9 cellular contexts compared by ENCODE assay signal in the genomic region with DNA sequence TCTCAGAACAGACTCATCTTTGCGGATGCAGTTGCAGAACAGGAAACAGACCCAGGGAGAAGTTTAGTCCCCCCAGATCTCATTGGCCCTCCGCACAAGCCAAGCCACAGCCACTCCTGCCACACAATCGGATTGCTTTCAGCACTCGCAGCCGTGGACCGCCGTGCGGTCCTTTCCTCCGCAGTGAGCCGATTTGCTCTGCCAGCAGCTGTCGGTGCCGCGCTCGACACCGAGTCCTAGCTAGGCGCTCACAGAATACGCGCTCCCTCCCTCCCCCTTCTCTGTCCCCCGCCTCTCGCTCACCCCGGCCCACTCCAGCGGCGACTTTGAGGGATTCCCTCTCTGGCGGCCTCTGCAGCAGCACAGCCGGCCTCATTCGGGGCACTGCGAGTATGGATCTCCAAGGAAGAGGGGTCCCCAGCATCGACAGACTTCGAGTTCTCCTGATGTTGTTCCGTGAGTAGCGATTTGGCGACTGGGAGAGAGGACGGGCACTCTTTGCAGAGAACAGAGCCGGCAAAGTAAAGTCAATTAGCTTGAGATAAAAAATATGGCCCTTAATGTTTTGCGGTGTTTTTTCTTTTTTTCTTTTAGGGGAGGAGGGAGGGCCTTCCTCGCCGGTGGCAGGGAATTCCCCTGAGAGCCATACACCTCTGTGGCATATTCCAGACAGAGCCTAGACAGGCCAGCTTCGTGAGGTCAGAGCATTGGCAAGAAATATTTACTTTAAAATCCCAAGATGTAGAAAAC. TPM values are rescaled to one million over a fixed set of nuclear protein-coding genes. Genes with fewer than 3 reads are reported as not detected.
A peak's percentile ranks its signal among the peaks of the same experiment; 100 is the strongest.
DNase-seq lines count a peak whose midpoint lies in the region; ATAC-seq, FAIRE-seq and TF ChIP-seq lines count a peak whose summit lies in the region.
"Had no signal": no experiment of that assay in that cellular context is flagged by ENCODE, and none has a peak within 500 bp of the region (broad histone marks: within the 10 kb centered on the region; RNA-seq: fewer than 3 reads in every experiment).

A gene with protein sequence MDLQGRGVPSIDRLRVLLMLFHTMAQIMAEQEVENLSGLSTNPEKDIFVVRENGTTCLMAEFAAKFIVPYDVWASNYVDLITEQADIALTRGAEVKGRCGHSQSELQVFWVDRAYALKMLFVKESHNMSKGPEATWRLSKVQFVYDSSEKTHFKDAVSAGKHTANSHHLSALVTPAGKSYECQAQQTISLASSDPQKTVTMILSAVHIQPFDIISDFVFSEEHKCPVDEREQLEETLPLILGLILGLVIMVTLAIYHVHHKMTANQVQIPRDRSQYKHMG (plus strand): TSS at position 130 of the 750 bp plus-strand sequence. CDS start 263 bp downstream, at position 393.

- H3K14ac ChIP-seq in IMR-90 (replicated peaks; ENCODE audit: low read depth, low read length), result no peak within 1 kb of the TSS

- no peak within 1 kb of the TSS for H2AK5ac ChIP-seq in IMR-90 (ENCODE audit: low read depth, low read length)

- no peaks in the 10 kb centered on the region for H3K79me2 ChIP-seq in astrocyte (ENCODE audit: insufficient read depth, low read length)

- H2AFZ ChIP-seq in IMR-90 (replicated peaks; ENCODE audit: low read length, poor library complexity) (peak within 1 kb of the TSS; percentile 28), astrocyte (ENCODE audit: low read depth, low read length) (no peak within 1 kb of the TSS)

- H3K27ac Mint-ChIP-seq in astrocyte (ENCODE audit: unreplicated experiment), result no peak within 1 kb of the TSS

- no peak for TF ChIP-seq EP300 in A549 (IDR thresholded peaks at IDR 0.05)

- no peak within 1 kb of the TSS for H3K23ac ChIP-seq in IMR-90 (ENCODE audit: low read depth, low read length)

- H2AK9ac ChIP-seq in IMR-90 (replicated peaks; ENCODE audit: low read depth, low read length, poor library complexity), result no peak within 1 kb of the TSS

- no peak within 1 kb of the TSS for H4K8ac ChIP-seq in IMR-90 (ENCODE audit: low read depth in 2 of 2, low read length in 2 of 2)

- peaks cover 61% of the 10 kb centered on the region for H3K27me3 ChIP-seq in IMR-90 (ENCODE audit: control insufficient read depth, insufficient read depth, low read length)
- H3K27me3 ChIP-seq in astrocyte (ENCODE audit: insufficient read depth, low read length), result peaks cover 54% of the 10 kb centered on the region

- WGBS in A549 (ENCODE audit: missing lambda C conversion rate), result 63% methylated on average over 32 of the region's 38 CpGs
- WGBS in IMR-90 (ENCODE audit: extremely low coverage in 2 of 2, insufficient read length in 1 of 2), 2 experiments, result 2% methylated on average over 16 of the region's 38 CpGs; no CpG with 5 or more reads in 1 of the 2 experiments

- CTCF ChIA-PET in A549 (lab: Yijun Ruan, JAX) (interaction anchor here (2.4 kb wide), 1 partner anchor 95 kb away, joined by 9 read pairs; no protein-coding TSS in a partner anchor), IMR-90 (lab: Yijun Ruan, JAX) (interaction anchor here (1.1 kb wide), 1 partner anchor 10 kb away, joined by 3 read pairs; no protein-coding TSS in a partner anchor)

- H3K27me3 Mint-ChIP-seq in astrocyte (ENCODE audit: low read depth, unreplicated experiment), result peaks cover 47% of the 10 kb centered on the region

- dilution Hi-C loops in IMR-90 (cut with HindIII; ENCODE audit: low sequenced_read_pairs, unreplicated experiment), result no loop called here

- TF ChIP-seq POLR2A in A549 (IDR thresholded peaks at IDR 0.05; ENCODE audit: low read length) (no peak), IMR-90 (IDR thresholded peaks at IDR 0.05; ENCODE audit: low read depth, low read length) (no peak)

- H3K9me3 Mint-ChIP-seq in astrocyte (ENCODE audit: unreplicated experiment), result peaks cover 3% of the 10 kb centered on the region

- peak within 1 kb of the TSS; percentile 79 for H3K4me3 Mint-ChIP-seq in astrocyte (ENCODE audit: unreplicated experiment)

- no TSS peak for BruUV-seq in IMR-90 (replicated peaks; lab: Mats Ljungman, UMichigan)

- H3K9me3 ChIP-seq in A549 (no peaks in the 10 kb centered on the region), IMR-90 (ENCODE audit: control insufficient read depth, insufficient read depth, low read length) (peaks cover 3% of the 10 kb centered on the region; the same call in 1 of the 2 replicates), astrocyte (ENCODE audit: insufficient read depth, low read depth, low read length) (no peaks in the 10 kb centered on the region)

- no peak within 1 kb of the TSS for H2BK5ac ChIP-seq in IMR-90 (ENCODE audit: low read depth, low read length, poor library complexity, severe bottlenecking)

- H3K79me1 ChIP-seq in IMR-90 (ENCODE audit: low read depth in 1 of 2, low read length in 2 of 2), result no peaks in the 10 kb centered on the region

- no peak within 1 kb of the TSS for H2BK120ac ChIP-seq in IMR-90 (ENCODE audit: low read depth, low read length)

- H3K4me1 ChIP-seq in A549 (no peaks in the 10 kb centered on the region), IMR-90 (ENCODE audit: control insufficient read depth, insufficient read depth, low read length) (no peaks in the 10 kb centered on the region; the same call in 1 of the 2 replicates), astrocyte (ENCODE audit: insufficient read depth, low read length) (peaks cover 3% of the 10 kb centered on the region)

- intact Hi-C loops in IMR-90 (cut with micrococcal nuclease), result loop anchor here (5.0 kb wide), 1 partner anchor 78 kb away; no protein-coding TSS in a partner anchor

- no peaks in the 10 kb centered on the region for H3K36me3 Mint-ChIP-seq in astrocyte (ENCODE audit: low read depth, unreplicated experiment)

- no peak within 1 kb of the TSS for H2BK15ac ChIP-seq in IMR-90 (ENCODE audit: low read depth, low read length)

- H3K56ac ChIP-seq in IMR-90 (ENCODE audit: extremely low read depth, insufficient read depth, low read length), result no peak within 1 kb of the TSS

- TF ChIP-seq RAD21 in A549 (conservative IDR thresholded peaks at IDR 0.05 in 1 of 2, IDR thresholded peaks at IDR 0.05 in 1 of 2) (no peak), IMR-90 (IDR thresholded peaks at IDR 0.05; ENCODE audit: low read length) (no peak)

- H3K27ac ChIP-seq in A549, result no peak within 1 kb of the TSS
- no peak within 1 kb of the TSS for H3K27ac ChIP-seq in IMR-90 (ENCODE audit: insufficient read depth, low read length)
- H3K27ac ChIP-seq in astrocyte (ENCODE audit: low read depth, low read length), result no peak within 1 kb of the TSS

- TF ChIP-seq CTCF in A549 (IDR thresholded peaks at IDR 0.05) (no peak), IMR-90 (conservative IDR thresholded peaks at IDR 0.05; ENCODE audit: low read depth, low read length) (no peak), astrocyte (IDR thresholded peaks at IDR 0.05; ENCODE audit: insufficient read depth, low read depth, low read length) (no peak)

- H3K9me1 ChIP-seq in IMR-90 (ENCODE audit: insufficient read depth, low read length), result no peaks in the 10 kb centered on the region

- H3K18ac ChIP-seq in IMR-90 (ENCODE audit: low read depth, low read length), result no peak within 1 kb of the TSS

- H3K36me3 ChIP-seq in IMR-90 (ENCODE audit: control insufficient read depth, insufficient read depth, low read length), result no peaks in the 10 kb centered on the region
- no peaks in the 10 kb centered on the region for H3K36me3 ChIP-seq in astrocyte (ENCODE audit: insufficient read depth, low read length)

- no peak for DNase-seq in A549 (ENCODE audit: low read depth in 1 of 2, low spot score in 1 of 2)
- peak; percentile 29 for DNase-seq in IMR-90
- DNase-seq in astrocyte (ENCODE audit: low read depth), result peak; percentile 17
- DNase-seq in left kidney (ENCODE audit: low read depth, low spot score), result peak; percentile 92
- DNase-seq in NCI-H2196 (lab: John Stamatoyannopoulos, UW; ENCODE audit: unreplicated experiment), result no peak
- DNase-seq in effector CD8-positive, alpha-beta T cell (lab: John Stamatoyannopoulos, UW), result no peak
- DNase-seq in activated T-cell treated with anti-CD3 and anti-CD28 coated beads, Interleukin-2, amount 50 U/mL, for 1 hour, result no peak

- no peak within 1 kb of the TSS for H4K5ac ChIP-seq in IMR-90 (ENCODE audit: low read depth, low read length)

- H3K4me1 Mint-ChIP-seq in astrocyte (ENCODE audit: low read depth, unreplicated experiment), result peaks cover 8% of the 10 kb centered on the region

- peak; percentile 66 to 78; a peak in 4 of 6 replicates for ATAC-seq in A549
- peak; percentile 92 for ATAC-seq in IMR-90 (ENCODE audit: low read depth)
- no peak for ATAC-seq in HG02798 (IDR thresholded peaks at IDR 0.05; ENCODE audit: poor library complexity, unreplicated experiment)

- no peak within 1 kb of the TSS for H3K4ac ChIP-seq in IMR-90 (ENCODE audit: low read depth, low read length)

- no peak within 1 kb of the TSS for H2BK20ac ChIP-seq in IMR-90 (ENCODE audit: low read depth, low read length)

- H4K20me1 ChIP-seq in IMR-90 (ENCODE audit: insufficient read depth, low read length), result no peaks in the 10 kb centered on the region
- H4K20me1 ChIP-seq in astrocyte (ENCODE audit: insufficient read depth, low read length), result no peaks in the 10 kb centered on the region

- in situ Hi-C loops in IMR-90 (cut with MboI; ENCODE audit: low sequenced_read_pairs), result no loop called here

- POLR2A ChIA-PET in A549 (lab: Yijun Ruan, JAX), result no interaction called here
- POLR2A ChIA-PET in IMR-90 (lab: Charles Lee; ENCODE audit: unreplicated experiment), result no interaction called here

- no peak within 1 kb of the TSS for H3K9ac ChIP-seq in IMR-90 (ENCODE audit: low read depth, low read length)
- no peak within 1 kb of the TSS for H3K9ac ChIP-seq in astrocyte (ENCODE audit: low read length)

- no peak within 1 kb of the TSS for H4K91ac ChIP-seq in IMR-90 (ENCODE audit: insufficient read depth, low read depth, low read length)

- no peak for FAIRE-seq in A549 (lab: Jason Lieb, UNC)
- FAIRE-seq in astrocyte (lab: Jason Lieb, UNC), result no peak
- FAIRE-seq: G401.6 had no signal

- peak within 1 kb of the TSS; percentile 63 for H3K4me2 ChIP-seq in A549
- H3K4me2 ChIP-seq in IMR-90 (ENCODE audit: low read depth, low read length), result peak within 1 kb of the TSS; percentile 40; the same call in 1 of the 2 replicates
- peak within 1 kb of the TSS; percentile 76 for H3K4me2 ChIP-seq in astrocyte (ENCODE audit: low read length)

- H3K4me3 ChIP-seq in A549 (peak within 1 kb of the TSS; percentile 31; the same call in 1 of the 3 replicates), IMR-90 (ENCODE audit: insufficient read depth, low read depth, low read length) (no peak within 1 kb of the TSS), astrocyte (ENCODE audit: insufficient read depth, low read depth, low read length) (peak within 1 kb of the TSS; percentile 34)

RNA-seq across cellular contexts. Expression of the gene that starts here (rescaled TPM):
- polyA plus RNA-seq in A549 (2011; rRNA removed) (0.04 and 0.13 TPM in 2 replicates), A549 (2017; fragmentation: RNase III; extraction: RNeasy Plus Mini Kit Qiagen cat#74134 plus additional on column Dnase treatment) (0.04 to 0.12 TPM in 2 of 3 replicates, not detected in the other), IMR-90 (2012; rRNA removed) (0.06 TPM in 1 of 2 replicates, not detected in the other)
- not detected in 2 replicates for polyA plus RNA-seq in A549 (2012; cell fraction: cytosol; rRNA removed)
- polyA plus RNA-seq in A549 (2012; cell fraction: nucleus; rRNA removed), result 0.13 and 0.17 TPM in 2 replicates
- 0.08 TPM in 1 of 2 replicates, not detected in the other for polyA minus RNA-seq in A549 (2011; rRNA and poly(A)+ RNA removed)
- total RNA-seq in IMR-90 (2012; rRNA removed) (under 0.01 TPM in 1 of 2 replicates, not detected in the other), astrocyte (2.3 and 4.7 TPM in 2 replicates)
- polyA plus RNA-seq in IMR-90 (2012; cell fraction: cytosol; rRNA removed), result 0.02 TPM in 2 replicates
- 0.04 TPM in 1 of 2 replicates, not detected in the other for polyA plus RNA-seq in IMR-90 (2012; cell fraction: nucleus; rRNA removed; ENCODE audit: low replicate concordance)

Comparison
In these comparisons a context has a peak if more than half of its experiments do, and no peak if none do; other contexts are left out.
1. Peak in ATAC-seq, H3K4me3 ChIP-seq and H3K4me2 ChIP-seq in A549; RNA of the gene not detected or under 1 TPM.
2. Peak in DNase-seq, ATAC-seq and H3K4me2 ChIP-seq in IMR-90; RNA of the gene not detected or under 1 TPM.
3. DNase-seq: peak in astrocyte (single experiment) and left kidney (single experiment); none in A549 (0 of 2), NCI-H2196 (single experiment), effector CD8-positive, alpha-beta T cell (single experiment) and activated T-cell treated with anti-CD3 and anti-CD28 coated beads, Interleukin-2, amount 50 U/mL, for 1 hour (single experiment).
4. Peak in every context shown above with its lines, with median percentiles within 50 percentile points of each other: H3K4me2 ChIP-seq.